Comparison of ENCODE assay signal across 28 cellular contexts in genomic region chr4:181849472-181849871, GRCh38.
"Had no signal": no experiment of that assay in that cellular context is flagged by ENCODE, and none has a peak within 500 bp of the region (broad histone marks: within the 10 kb centered on the region; RNA-seq: fewer than 3 reads in every experiment).

No MANE protein-coding gene starts in this region.

- H2AFZ ChIP-seq: neural progenitor cell, parathyroid adenoma had no signal

- H3K27ac ChIP-seq: neural progenitor cell, ovary, parathyroid adenoma, psoas muscle, right lobe of liver, sigmoid colon, stomach, thoracic aorta, thyroid gland, tibial nerve, upper lobe of left lung, vagina had no signal

- H3K4me1 ChIP-seq: neural progenitor cell, parathyroid adenoma, psoas muscle, right lobe of liver, sigmoid colon, stomach, thyroid gland, tibial nerve, upper lobe of left lung had no signal

- H3K27me3 ChIP-seq: neural progenitor cell, ovary, right lobe of liver, sigmoid colon, stomach, thyroid gland, tibial nerve, upper lobe of left lung, vagina had no signal

- H3K9me3 ChIP-seq: ovary, psoas muscle, right lobe of liver, sigmoid colon, stomach, thoracic aorta, thyroid gland, tibial nerve, upper lobe of left lung, vagina had no signal

- H3K27me3 Mint-ChIP-seq: natural killer cell treated with Interleukin-12 subunit alpha and Interleukin-12 subunit beta and Interleukin-15 and Interleukin-18, amount 100 ng/mL, for 72 hours; stimulated activated naive B cell treated with anti-CD40 and anti-IgM and Interleukin-4, amounts not matched to agents 10 μg/mL and 1 μg/mL and 100 μg/mL, for 72 hours; stimulated activated naive CD8-positive, alpha-beta T cell treated with anti-CD3 and anti-CD28 coated beads, Interleukin-15, Interleukin-2, amounts not matched to agents 100 ng/mL and 50 ng/mL, for 24 hours had no signal

- H3K4me1 Mint-ChIP-seq: nephron progenitor cell; stimulated activated effector memory CD8-positive, alpha-beta T cell treated with anti-CD3 and anti-CD28 coated beads, Interleukin-12 subunit alpha, Interleukin-12 subunit beta, amount 100 ng/mL, for 72 hours; stimulated activated naive B cell treated with anti-CD40 and anti-IgM and Interleukin-4, amounts not matched to agents 10 μg/mL and 1 μg/mL and 100 μg/mL, for 72 hours had no signal

- DNase-seq: nephron progenitor cell; occipital lobe; ovary; posterior cingulate gyrus; psoas muscle; right cardiac atrium; right lobe of liver; sigmoid colon; small intestine; stimulated activated CD4-positive, alpha-beta T cell treated with anti-CD3 and anti-CD28 coated beads, Interleukin-15, amount 100 ng/mL, for 24 hours; stimulated activated CD4-positive, alpha-beta T cell treated with anti-CD3 and anti-CD28 coated beads, Interleukin-2, amount 100 ng/mL, for 24 hours; stimulated activated CD4-positive, alpha-beta T cell treated with anti-CD3 and anti-CD28 coated beads, Interleukin-2, amount 100 ng/mL, for 48 hours; stimulated activated CD4-positive, alpha-beta T cell treated with anti-CD3 and anti-CD28 coated beads, Interleukin-4, amount 100 ng/mL, for 24 hours; stimulated activated naive B cell treated with anti-CD40 and anti-IgM and Interleukin-4, amounts not matched to agents 10 μg/mL and 1 μg/mL and 100 μg/mL, for 72 hours; stimulated activated naive CD4-positive, alpha-beta T cell treated with Interleukin-2 at 50 U/mL for 16 hours; stomach; thyroid gland; trophoblast cell; upper lobe of left lung had no signal

- H3K4me3 Mint-ChIP-seq: natural killer cell treated with Interleukin-12 subunit alpha and Interleukin-12 subunit beta and Interleukin-15 and Interleukin-18, amount 100 ng/mL, for 72 hours; nephron progenitor cell; neural progenitor cell; stimulated activated effector memory CD8-positive, alpha-beta T cell treated with anti-CD3 and anti-CD28 coated beads, Interleukin-12 subunit alpha, Interleukin-12 subunit beta, amount 100 ng/mL, for 72 hours; stimulated activated naive B cell treated with anti-CD40 and anti-IgM and Interleukin-4, amounts not matched to agents 10 μg/mL and 1 μg/mL and 100 μg/mL, for 72 hours; stimulated activated naive CD8-positive, alpha-beta T cell treated with anti-CD3 and anti-CD28 coated beads, Interleukin-15, Interleukin-2, amounts not matched to agents 100 ng/mL and 50 ng/mL, for 24 hours had no signal

- H3K36me3 ChIP-seq: neural progenitor cell, ovary, right lobe of liver, sigmoid colon, stomach, thoracic aorta, thyroid gland, tibial nerve, upper lobe of left lung, vagina had no signal

- H3K4me3 ChIP-seq: neural progenitor cell, ovary, psoas muscle, right lobe of liver, sigmoid colon, stomach, thoracic aorta, thyroid gland, tibial nerve, upper lobe of left lung, vagina had no signal

- ATAC-seq: natural killer cell treated with Interleukin-12 subunit alpha and Interleukin-12 subunit beta and Interleukin-15 and Interleukin-18, amount 100 ng/mL, for 72 hours; psoas muscle; right cardiac atrium; right lobe of liver; stimulated activated effector memory CD8-positive, alpha-beta T cell treated with anti-CD3 and anti-CD28 coated beads, Interleukin-12 subunit alpha, Interleukin-12 subunit beta, amount 100 ng/mL, for 72 hours; stimulated activated naive B cell treated with anti-CD40 and anti-IgM and Interleukin-4, amounts not matched to agents 10 μg/mL and 1 μg/mL and 100 μg/mL, for 72 hours had no signal

- H3K9ac ChIP-seq: neural progenitor cell, parathyroid adenoma had no signal

- H3K4me2 ChIP-seq: neural progenitor cell had no signal

- H3K27ac Mint-ChIP-seq: natural killer cell treated with Interleukin-12 subunit alpha and Interleukin-12 subunit beta and Interleukin-15 and Interleukin-18, amount 100 ng/mL, for 72 hours; nephron progenitor cell; neural progenitor cell; progenitor cell of endocrine pancreas; stimulated activated effector memory CD8-positive, alpha-beta T cell treated with anti-CD3 and anti-CD28 coated beads, Interleukin-12 subunit alpha, Interleukin-12 subunit beta, amount 100 ng/mL, for 72 hours; stimulated activated naive B cell treated with anti-CD40 and anti-IgM and Interleukin-4, amounts not matched to agents 10 μg/mL and 1 μg/mL and 100 μg/mL, for 72 hours; stimulated activated naive CD8-positive, alpha-beta T cell treated with anti-CD3 and anti-CD28 coated beads, Interleukin-15, Interleukin-2, amounts not matched to agents 100 ng/mL and 50 ng/mL, for 24 hours had no signal

- H3K36me3 Mint-ChIP-seq: natural killer cell treated with Interleukin-12 subunit alpha and Interleukin-12 subunit beta and Interleukin-15 and Interleukin-18, amount 100 ng/mL, for 72 hours; neural progenitor cell; stimulated activated effector memory CD8-positive, alpha-beta T cell treated with anti-CD3 and anti-CD28 coated beads, Interleukin-12 subunit alpha, Interleukin-12 subunit beta, amount 100 ng/mL, for 72 hours; stimulated activated naive B cell treated with anti-CD40 and anti-IgM and Interleukin-4, amounts not matched to agents 10 μg/mL and 1 μg/mL and 100 μg/mL, for 72 hours had no signal

- H3K79me2 ChIP-seq: parathyroid adenoma had no signal

- H3K9me3 Mint-ChIP-seq: nephron progenitor cell, neural progenitor cell had no signal
